In the genomic region with DNA sequence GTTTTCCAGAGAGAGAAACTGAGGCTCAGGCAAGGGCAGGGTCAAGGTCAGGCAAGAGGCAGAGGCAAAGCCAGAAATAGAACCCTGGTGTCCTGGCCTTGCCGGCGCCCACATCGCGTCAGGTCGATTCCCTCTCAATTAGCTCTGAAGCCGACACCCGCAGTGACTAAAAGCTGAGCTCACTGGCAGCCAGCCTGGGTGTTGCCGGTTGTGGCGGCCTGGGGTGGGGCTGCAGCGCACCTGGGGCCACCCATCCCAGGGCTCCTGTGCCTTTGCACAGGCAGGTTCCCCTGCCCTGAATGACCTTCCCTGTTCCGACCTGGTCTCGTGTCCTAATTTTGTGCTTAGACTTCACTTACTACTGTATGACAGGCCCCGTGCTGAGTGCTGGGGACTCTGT, we compare ENCODE assay signal across 17 cellular contexts. TPM values are rescaled to one million over a fixed set of nuclear protein-coding genes. Genes with fewer than 3 reads are reported as not detected.
DNase-seq lines count a peak whose midpoint lies in the region; ATAC-seq and TF ChIP-seq lines count a peak whose summit lies in the region.
"Had no signal": no experiment of that assay in that cellular context is flagged by ENCODE, and none has a peak within 500 bp of the region (broad histone marks: within the 10 kb centered on the region; RNA-seq: fewer than 3 reads in every experiment).

No MANE protein-coding gene starts in this region.

- peaks cover 26% of the 10 kb centered on the region for H3K4me1 ChIP-seq in right cardiac atrium (ENCODE audit: control insufficient read depth, insufficient read depth, low read length)
- peaks cover 85 to 100% (median 93%) of the 10 kb centered on the region in 3 donors for H3K4me1 ChIP-seq in esophagus squamous epithelium
- no peaks in the 10 kb centered on the region for H3K4me1 ChIP-seq in parathyroid adenoma
- peaks cover 6% of the 10 kb centered on the region for H3K4me1 ChIP-seq in H9 (ENCODE audit: insufficient read depth, low read length)

- no peak overlapping the region for H4K5ac ChIP-seq in H9 (ENCODE audit: insufficient read length, low read depth, low read length)

- H3K9ac ChIP-seq in parathyroid adenoma (no peak overlapping the region), H9 (ENCODE audit: extremely low read depth, insufficient read length, low read length) (no peak overlapping the region)

- H3K4ac ChIP-seq in H9 (ENCODE audit: low read depth, low read length) = no peak overlapping the region

- no peak overlapping the region for H3K56ac ChIP-seq in H9 (ENCODE audit: insufficient read length, low read depth, low read length)

- peaks cover 16 to 41% (median 29%) of the 10 kb centered on the region in 3 experiments; a peak in 6 of 7 replicates for H3K36me3 Mint-ChIP-seq in H9 (ENCODE audit: insufficient read depth in 1 of 3, low read depth in 3 of 3)
- H3K36me3 Mint-ChIP-seq: activated naive CD4-positive, alpha-beta T cell treated with anti-CD3 and anti-CD28 coated beads, Interleukin-2, amount 10 ng/mL, durations not matched to agents 7 days and 5 days had no signal

- no peak overlapping the region for H2BK120ac ChIP-seq in H9 (ENCODE audit: low read depth, low read length, poor library complexity, severe bottlenecking)

- H3K9me3 ChIP-seq in right cardiac atrium (ENCODE audit: control insufficient read depth, low read length) = no peaks in the 10 kb centered on the region
- H3K9me3 ChIP-seq in esophagus squamous epithelium = no peaks in the 10 kb centered on the region
- no peaks in the 10 kb centered on the region for H3K9me3 ChIP-seq in parathyroid adenoma (ENCODE audit: control insufficient read depth, low read length)
- H3K9me3 ChIP-seq in H9 (ENCODE audit: control insufficient read depth, low read depth, low read length) = no peaks in the 10 kb centered on the region

- no peaks in the 10 kb centered on the region for H3K9me3 Mint-ChIP-seq in H9
- H3K9me3 Mint-ChIP-seq: activated naive CD4-positive, alpha-beta T cell treated with anti-CD3 and anti-CD28 coated beads, Interleukin-2, amount 10 ng/mL, durations not matched to agents 7 days and 5 days; central memory CD8-positive, alpha-beta T cell; WTC11 had no signal

- H2AK5ac ChIP-seq in H9 (ENCODE audit: insufficient read length, low read length) = no peak overlapping the region

- H2BK15ac ChIP-seq in H9 (ENCODE audit: low read depth, low read length) = no peak overlapping the region

- peak in 1 of 4 donors; percentile 24 for TF ChIP-seq POLR2A in esophagus squamous epithelium (IDR thresholded peaks at IDR 0.05)

- no peak overlapping the region for H3K23ac ChIP-seq in H9 (ENCODE audit: insufficient read length, low read depth, low read length)

- no peak overlapping the region for H3K27ac Mint-ChIP-seq in H9
- H3K27ac Mint-ChIP-seq: activated naive CD4-positive, alpha-beta T cell treated with anti-CD3 and anti-CD28 coated beads, Interleukin-2, amount 10 ng/mL, durations not matched to agents 7 days and 5 days; WTC11 had no signal

- H4K20me1 ChIP-seq in H9 (ENCODE audit: control insufficient read depth, insufficient read depth, insufficient read length) = no peaks in the 10 kb centered on the region

- no peak overlapping the region for H2BK5ac ChIP-seq in H9 (ENCODE audit: insufficient read length, low read length)

- no peak overlapping the region for H3K14ac ChIP-seq in H9 (ENCODE audit: insufficient read depth, low read length)

- no peak overlapping the region for H2BK12ac ChIP-seq in H9 (ENCODE audit: insufficient read length, low read depth, low read length)

- H3K18ac ChIP-seq in H9 (ENCODE audit: insufficient read length, low read depth, low read length) = no peak overlapping the region

- no peak overlapping the region for H4K8ac ChIP-seq in H9 (replicated peaks; ENCODE audit: insufficient read length, low read depth, low read length)

- H3K27ac ChIP-seq in right cardiac atrium (ENCODE audit: low read length) (peak overlapping the region; percentile 54), esophagus squamous epithelium (peak overlapping the region; percentile 89 to 97 (median 94)), parathyroid adenoma (peak overlapping the region; percentile 54), H9 (ENCODE audit: insufficient read length, low read depth, low read length) (no peak overlapping the region)

- H3K4me2 ChIP-seq in parathyroid adenoma (ENCODE audit: low read length) (no peak overlapping the region), H9 (ENCODE audit: insufficient read depth, insufficient read length, low read length) (no peak overlapping the region)

- H3T11ph ChIP-seq in H9 (ENCODE audit: low read length) = no peak overlapping the region

- TF ChIP-seq CTCF in esophagus squamous epithelium (IDR thresholded peaks at IDR 0.05) (no peak), parathyroid adenoma (IDR thresholded peaks at IDR 0.05) (no peak), H9 (conservative IDR thresholded peaks at IDR 0.05) (no peak)

- H3K79me1 ChIP-seq in H9 (ENCODE audit: insufficient read depth, low read depth, low read length, poor library complexity, severe bottlenecking) = peaks cover 2% of the 10 kb centered on the region

- DNase-seq in right cardiac atrium = no peak
- DNase-seq in Right ventricle myocardium superior = no peak
- DNase-seq in esophagus squamous epithelium (lab: John Stamatoyannopoulos, UW) = no peak
- DNase-seq in SW480 (ENCODE audit: low spot score) = no peak
- no peak for DNase-seq in H9
- no peak for DNase-seq in SKM-1 (lab: John Stamatoyannopoulos, UW; ENCODE audit: unreplicated experiment)
- no peak for DNase-seq in AG08396 (ENCODE audit: low spot score)
- DNase-seq: activated naive CD4-positive, alpha-beta T cell treated with anti-CD3 and anti-CD28 coated beads, Interleukin-2, amount 10 ng/mL, durations not matched to agents 7 days and 5 days; HCEC 1CT; retina; stimulated activated naive CD8-positive, alpha-beta T cell treated with anti-CD3 and anti-CD28 coated beads, Interleukin-15, Interleukin-2, amounts not matched to agents 100 U/mL and 50 U/mL, for 24 hours had no signal

- H2BK20ac ChIP-seq in H9 (ENCODE audit: low read depth, low read length, poor library complexity, severe bottlenecking) = no peak overlapping the region

- H3K4me3 ChIP-seq in right cardiac atrium (ENCODE audit: low read length) (no peak overlapping the region), esophagus squamous epithelium (peak overlapping the region in 2 of 4 donors; percentile 0 to 13), parathyroid adenoma (ENCODE audit: low read depth, low read length) (no peak overlapping the region)

- intact Hi-C loops in right cardiac atrium (cut with DNase I) (no loop called here), Right ventricle myocardium superior (cut with DNase I) (no loop called here), esophagus squamous epithelium (cut with DNase I) (no loop called here)

- peaks cover 8% of the 10 kb centered on the region for H3K23me2 ChIP-seq in H9 (ENCODE audit: insufficient read length, low read depth, low read length, poor library complexity, severe bottlenecking)

- H2AFZ ChIP-seq in parathyroid adenoma (no peak overlapping the region), H9 (ENCODE audit: low read length) (no peak overlapping the region)

- H3K36me3 ChIP-seq in esophagus squamous epithelium (peaks cover 0 to 38% (median 0%) of the 10 kb centered on the region in 3 donors), parathyroid adenoma (ENCODE audit: control insufficient read depth, insufficient read depth, low read length) (no peaks in the 10 kb centered on the region)

- ATAC-seq in right cardiac atrium (peak in 1 of 2 donors; percentile 13), Right ventricle myocardium superior (ENCODE audit: poor library complexity) (no peak)
- ATAC-seq: stimulated activated naive CD8-positive, alpha-beta T cell treated with anti-CD3 and anti-CD28 coated beads, Interleukin-15, Interleukin-2, amounts not matched to agents 100 U/mL and 50 U/mL, for 24 hours; WTC11 had no signal

- H3K4me3 Mint-ChIP-seq in H9 = no peak overlapping the region
- H3K4me3 Mint-ChIP-seq: activated naive CD4-positive, alpha-beta T cell treated with anti-CD3 and anti-CD28 coated beads, Interleukin-2, amount 10 ng/mL, durations not matched to agents 7 days and 5 days; central memory CD8-positive, alpha-beta T cell; WTC11 had no signal

- no peak overlapping the region for H4K91ac ChIP-seq in H9 (ENCODE audit: insufficient read length, low read depth, low read length)

- 61% methylated on average over 13 of the region's 13 CpGs for WGBS in right cardiac atrium
- 39 to 55% methylated on average over 10 to 13 of the region's 13 CpGs for WGBS in esophagus squamous epithelium, 2 donors
- WGBS in H9 (ENCODE audit: extremely low coverage, insufficient read length, low lambda C conversion rate) = no CpG with 5 or more reads among the region's 13 CpGs

- H3K79me2 ChIP-seq in parathyroid adenoma = no peaks in the 10 kb centered on the region
- H3K79me2 ChIP-seq in H9 (ENCODE audit: insufficient read depth, low read length) = no peaks in the 10 kb centered on the region

- peaks cover 38 to 53% of the 10 kb centered on the region in 2 experiments for H3K4me1 Mint-ChIP-seq in H9
- H3K4me1 Mint-ChIP-seq: activated naive CD4-positive, alpha-beta T cell treated with anti-CD3 and anti-CD28 coated beads, Interleukin-2, amount 10 ng/mL, durations not matched to agents 7 days and 5 days had no signal

- H3K27me3 ChIP-seq in right cardiac atrium (ENCODE audit: control insufficient read depth, insufficient read depth) = no peaks in the 10 kb centered on the region
- peaks cover 0 to 11% (median 0%) of the 10 kb centered on the region in 4 donors for H3K27me3 ChIP-seq in esophagus squamous epithelium
- no peaks in the 10 kb centered on the region for H3K27me3 ChIP-seq in parathyroid adenoma (ENCODE audit: control insufficient read depth, insufficient read depth, low read length)
- no peaks in the 10 kb centered on the region for H3K27me3 ChIP-seq in H9 (ENCODE audit: insufficient read depth, low read length)

- H3K27me3 Mint-ChIP-seq in H9 (ENCODE audit: low read depth) = peaks cover under 1% of the 10 kb centered on the region; the same call in 1 of the 2 replicates

RNA-seq across cellular contexts. Expression of gene SEMA3F, which starts 6.2 kb away (rescaled TPM):
- 10 to 100 TPM in 2 of 4 donors, 1 to 10 TPM in 2; 7.3 to 15.2 (median 9.4) TPM for total RNA-seq in right cardiac atrium
- polyA plus RNA-seq in right cardiac atrium = 10.2 TPM
- total RNA-seq in Right ventricle myocardium superior = 10.8 TPM
- total RNA-seq in esophagus squamous epithelium = 100 to 1,000 TPM in 3 of 4 donors, 10 to 100 TPM in 1; 56.8 to 146 (median 109) TPM
- 11.9 and 14.3 TPM in 2 replicates for total RNA-seq in H9 (2021)

RNA-seq across cellular contexts. Expression of gene GNAT1, which starts 30.1 kb away (rescaled TPM):
- total RNA-seq in right cardiac atrium (not detected), Right ventricle myocardium superior (not detected), esophagus squamous epithelium (not detected), H9 (2021) (0.18 TPM in 1 of 2 replicates, not detected in the other)
- polyA plus RNA-seq in right cardiac atrium = not detected
- total RNA-seq: fibroblast of lung, mononuclear cell had no signal
- polyA plus RNA-seq: AG04450, fibroblast of lung had no signal

RNA-seq across cellular contexts. Expression of gene SLC38A3, which starts 43.8 kb away (rescaled TPM):
- total RNA-seq in right cardiac atrium (10 to 100 TPM in 1 of 4 donors, 1 to 10 TPM in 3; 5.0 to 10.4 (median 8.9) TPM), Right ventricle myocardium superior (10.6 TPM), esophagus squamous epithelium (not detected), H9 (2021) (1.4 and 3.2 TPM in 2 replicates)
- 5.4 TPM for polyA plus RNA-seq in right cardiac atrium
- total RNA-seq: fibroblast of lung, mononuclear cell had no signal
